ENCODE assay signal across 27 cellular contexts in the genomic region with DNA sequence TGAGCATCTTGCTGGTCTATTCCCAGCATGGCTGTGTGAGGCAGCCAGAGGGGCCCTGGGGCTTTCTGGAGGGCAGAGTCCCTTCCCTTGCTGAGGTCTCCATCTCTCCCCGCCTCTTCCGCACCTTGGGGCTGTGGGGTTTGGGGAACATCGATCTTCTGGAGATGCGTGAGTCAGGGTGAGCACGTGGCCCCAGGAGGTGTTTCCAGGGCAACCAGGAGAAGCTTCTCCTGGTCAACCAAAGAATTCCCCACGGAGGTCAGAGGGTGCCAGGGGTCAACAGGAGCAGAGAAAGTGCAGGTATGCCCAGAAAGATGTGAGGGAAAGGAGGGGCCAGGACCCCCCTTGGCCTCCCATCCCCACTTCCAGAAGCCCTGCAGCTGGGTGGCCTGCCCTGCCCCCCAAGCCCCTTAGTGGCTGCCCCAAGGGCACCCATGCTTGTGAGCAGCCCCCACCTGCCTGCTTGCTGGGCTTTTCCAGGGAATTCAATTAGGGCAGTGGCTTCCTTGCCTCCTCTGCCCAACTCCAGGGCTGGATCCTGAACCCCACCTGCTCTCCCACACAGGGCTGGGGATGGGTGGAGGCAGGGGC. TPM values are rescaled to one million over a fixed set of nuclear protein-coding genes. Genes with fewer than 3 reads are reported as not detected.
DNase-seq lines count a peak whose midpoint lies in the region; ATAC-seq, FAIRE-seq and TF ChIP-seq lines count a peak whose summit lies in the region.
"Had no signal": no experiment of that assay in that cellular context is flagged by ENCODE, and none has a peak within 500 bp of the region (broad histone marks: within the 10 kb centered on the region; RNA-seq: fewer than 3 reads in every experiment).

No MANE protein-coding gene starts in this region.

- no peaks in the 10 kb centered on the region for H4K20me1 ChIP-seq in HepG2 (ENCODE audit: insufficient read depth, low read length)

- H3K27me3 Mint-ChIP-seq in activated B cell treated with CpG ODN at 0.5 μM for 24 hours, result no peaks in the 10 kb centered on the region
- H3K27me3 Mint-ChIP-seq: activated naive CD8-positive, alpha-beta T cell had no signal

- no peak overlapping the region for H3K9ac ChIP-seq in HepG2 (ENCODE audit: insufficient read depth, low read depth, low read length)
- H3K9ac ChIP-seq: KMS-11 had no signal

- FAIRE-seq in HepG2 (lab: Jason Lieb, UNC), result no peak
- FAIRE-seq: GM12891, RCC 7860, small intestine had no signal

- TF ChIP-seq EP300 in HepG2 (IDR thresholded peaks at IDR 0.05; ENCODE audit: low read depth in 2 of 2, low read length in 2 of 2), result no peak
- TF ChIP-seq EP300 in HepG2 (CRISPR knock-in tag; IDR thresholded peaks at IDR 0.05; ENCODE audit: borderline replicate concordance), result no peak

- H3K9me3 ChIP-seq in prostate gland, result no peaks in the 10 kb centered on the region
- no peaks in the 10 kb centered on the region for H3K9me3 ChIP-seq in HepG2 (ENCODE audit: low read length)
- H3K9me3 ChIP-seq: BE2C, tibial nerve had no signal

- H3K4me3 Mint-ChIP-seq in activated B cell treated with CpG ODN at 0.5 μM for 24 hours, result no peak overlapping the region
- H3K4me3 Mint-ChIP-seq: activated naive CD8-positive, alpha-beta T cell; HFFc6; neural crest cell; T-helper 17 cell had no signal

- H3K36me3 Mint-ChIP-seq in activated B cell treated with CpG ODN at 0.5 μM for 24 hours (ENCODE audit: low read depth), result no peaks in the 10 kb centered on the region
- H3K36me3 Mint-ChIP-seq: activated naive CD8-positive, alpha-beta T cell had no signal

- H3K4me1 ChIP-seq in prostate gland (replicated peaks) (peaks cover 4% of the 10 kb centered on the region), HepG2 (ENCODE audit: insufficient read depth, low read length) (no peaks in the 10 kb centered on the region)
- H3K4me1 ChIP-seq: BE2C, tibial nerve had no signal

- TF ChIP-seq CTCF in activated B cell treated with CpG ODN at 0.5 μM for 24 hours (IDR thresholded peaks at IDR 0.05) (no peak), lower leg skin (IDR thresholded peaks at IDR 0.05) (no peak), prostate gland (IDR thresholded peaks at IDR 0.05) (no peak), HepG2 (CRISPR knock-in tag; IDR thresholded peaks at IDR 0.05) (no peak)

- no peak for TF ChIP-seq RAD21 in HepG2 (CRISPR knock-in tag; IDR thresholded peaks at IDR 0.05)

- DNase-seq in activated CD8-positive, alpha-beta memory T cell treated with anti-CD3 and anti-CD28 coated beads for 24 hours, result peak; percentile 26
- no peak for DNase-seq in activated CD8-positive, alpha-beta memory T cell treated with anti-CD3 and anti-CD28 coated beads, Interleukin-2, amount 50 U/mL, for 4 hours
- DNase-seq in activated B cell treated with CpG ODN at 0.5 μM for 24 hours (peak; percentile 1), lower leg skin (ENCODE audit: low spot score in 2 of 2) (peak; percentile 6 to 76), prostate gland (ENCODE audit: low spot score) (peak; percentile 1), HepG2 (ENCODE audit: low spot score) (no peak), substantia nigra (lab: John Stamatoyannopoulos, UW) (no peak), T-helper 9 cell (no peak)
- DNase-seq: BE2C; COR-L47; DND-41; HFFc6; midbrain; NCI-H1694; NCI-H2171 treated with DMSO at 0.1 percent for 48 hours; NCI-H526 treated with DMSO at 0.1 percent for 48 hours; small intestine; stimulated activated naive CD4-positive, alpha-beta T cell had no signal

- no peak overlapping the region for H3K4me2 ChIP-seq in HepG2 (ENCODE audit: low read depth, low read length)
- H3K4me2 ChIP-seq: KMS-11 had no signal

- BruUV-seq in HepG2 (replicated peaks; lab: Mats Ljungman, UMichigan), result no TSS peak

- H3K9me3 Mint-ChIP-seq in activated B cell treated with CpG ODN at 0.5 μM for 24 hours, result no peaks in the 10 kb centered on the region
- H3K9me3 Mint-ChIP-seq: HFFc6, neural crest cell had no signal

- H3K27me3 ChIP-seq in prostate gland (replicated peaks; ENCODE audit: insufficient read depth) (no peaks in the 10 kb centered on the region), HepG2 (ENCODE audit: control insufficient read depth in 1 of 2, insufficient read depth in 2 of 2, low read length in 2 of 2) (peaks cover 18 to 42% of the 10 kb centered on the region in 2 experiments; a peak in 3 of 5 replicates)
- H3K27me3 ChIP-seq: BE2C, tibial nerve had no signal

- TF ChIP-seq POLR2A in lower leg skin (IDR thresholded peaks at IDR 0.05) (no peak), prostate gland (IDR thresholded peaks at IDR 0.05) (no peak), HepG2 (IDR thresholded peaks at IDR 0.05; ENCODE audit: insufficient read depth in 1 of 2, low read depth in 2 of 2, low read length in 2 of 2) (no peak)

- in situ Hi-C loops in HepG2 (cut with HindIII; ENCODE audit: extremely low pct_ligation_motif_present, low pct_unique_long_range_greater_than_20kb), result no loop called here

- POLR2A ChIA-PET in activated B cell treated with CpG ODN at 0.5 μM for 24 hours (lab: Charles Lee), result no interaction called here
- POLR2A ChIA-PET in HepG2 (lab: Yijun Ruan, JAX), result no interaction called here

- H3K4me1 Mint-ChIP-seq in activated B cell treated with CpG ODN at 0.5 μM for 24 hours, result no peaks in the 10 kb centered on the region
- H3K4me1 Mint-ChIP-seq: T-helper 17 cell had no signal

- no peak overlapping the region for H2AFZ ChIP-seq in HepG2 (ENCODE audit: low read length)

- no peak overlapping the region for H3K27ac Mint-ChIP-seq in activated B cell treated with CpG ODN at 0.5 μM for 24 hours
- H3K27ac Mint-ChIP-seq: activated naive CD8-positive, alpha-beta T cell; HFFc6; T-helper 17 cell had no signal

- H3K79me2 ChIP-seq in HepG2 (ENCODE audit: insufficient read depth, low read length), result no peaks in the 10 kb centered on the region

- H3K27ac ChIP-seq in prostate gland, result no peak overlapping the region
- H3K27ac ChIP-seq in HepG2 (ENCODE audit: extremely low read length, insufficient read depth, low read length), result no peak overlapping the region
- no peak overlapping the region for H3K27ac ChIP-seq in substantia nigra (ENCODE audit: low read depth, low read length, poor library complexity, severe bottlenecking)
- H3K27ac ChIP-seq: KMS-11, tibial nerve had no signal

- ATAC-seq in activated B cell treated with CpG ODN at 0.5 μM for 24 hours (ENCODE audit: low read depth), result no peak
- no peak for ATAC-seq in HepG2
- ATAC-seq: left colon, T-helper 17 cell had no signal

- CTCF ChIA-PET in activated B cell treated with CpG ODN at 0.5 μM for 24 hours (lab: Charles Lee) (no interaction called here), HepG2 (lab: Yijun Ruan, JAX; ENCODE audit: low intra/inter-chr PET ratio, low total read pairs) (no interaction called here)

- H3K4me3 ChIP-seq in lower leg skin (ENCODE audit: low read depth, poor library complexity, severe bottlenecking) (no peak overlapping the region), prostate gland (no peak overlapping the region), HepG2 (replicated peaks in 1 of 3; ENCODE audit: insufficient read depth in 1 of 3, low read depth in 2 of 3, low read length in 3 of 3) (no peak overlapping the region)
- H3K4me3 ChIP-seq: tibial nerve had no signal

- intact Hi-C loops in activated B cell treated with CpG ODN at 0.5 μM for 24 hours (cut with micrococcal nuclease), result no loop called here
- intact Hi-C loops in lower leg skin (cut with DNase I; ENCODE audit: low total_unique reads), result no loop called here
- intact Hi-C loops in prostate gland (cut with DNase I), result no loop called here
- intact Hi-C loops in HepG2 (cut with micrococcal nuclease; ENCODE audit: unreplicated experiment), result no loop called here

- WGBS in lower leg skin, 2 donors, result 71 to 74% methylated on average over 6 of the region's 6 CpGs
- WGBS in prostate gland, result 77% methylated on average over 6 of the region's 6 CpGs
- WGBS in HepG2 (ENCODE audit: low lambda C conversion rate), result 31% methylated on average over 6 of the region's 6 CpGs

- H3K36me3 ChIP-seq in prostate gland (no peaks in the 10 kb centered on the region), HepG2 (replicated peaks in 1 of 2; ENCODE audit: control insufficient read depth in 1 of 2, insufficient read depth in 2 of 2, low read length in 2 of 2) (no peaks in the 10 kb centered on the region)
- H3K36me3 ChIP-seq: BE2C, tibial nerve had no signal

RNA-seq across cellular contexts. Expression of gene PROM2, which starts 2.8 kb away (rescaled TPM):
- 0.12 and 0.93 TPM in 2 replicates for total RNA-seq in activated B cell treated with CpG ODN at 0.5 μM for 24 hours
- total RNA-seq in lower leg skin, result 100 to 1,000 TPM in 2 of 4 donors, 10 to 100 TPM in 2; 87.0 to 272 (median 98.0) TPM
- total RNA-seq in prostate gland, result 10 to 100 TPM; 43.4 to 80.1 TPM
- not detected in 2 replicates for total RNA-seq in HepG2 (2016; rRNA removed; fragmentation: Illumina TruSeq; extraction: Trizol)
- not detected in 2 replicates for total RNA-seq in HepG2 (2016; cell fraction: cytosol; rRNA removed; fragmentation: Illumina TruSeq; extraction: Trizol; ENCODE audit: low read depth)
- not detected in 2 replicates for total RNA-seq in HepG2 (2016; cell fraction: insoluble cytoplasmic fraction; rRNA removed; fragmentation: Illumina TruSeq; extraction: Trizol)
- not detected in 2 replicates for total RNA-seq in HepG2 (2016; cell fraction: membrane; rRNA removed; fragmentation: Illumina TruSeq; extraction: Trizol)
- not detected in 2 replicates for total RNA-seq in HepG2 (2016; cell fraction: nucleus; rRNA removed; fragmentation: Illumina TruSeq; extraction: Trizol)
- polyA plus RNA-seq in HepG2 (2011; rRNA removed), result not detected in 2 replicates
- not detected in 2 replicates for polyA plus RNA-seq in HepG2 (2011; cell fraction: cytosol; rRNA removed)
- polyA plus RNA-seq in HepG2 (2011; cell fraction: nucleus; rRNA removed), result 0.13 TPM in 1 of 2 replicates, not detected in the other
- polyA plus RNA-seq in HepG2 (2012), result not detected in 2 replicates
- polyA plus RNA-seq in HepG2 (2016; cell fraction: cytosol; fragmentation: Illumina TruSeq; extraction: Trizol; ENCODE audit: low read depth), result not detected in 2 replicates
- polyA plus RNA-seq in HepG2 (2016; cell fraction: insoluble cytoplasmic fraction; fragmentation: Illumina TruSeq; extraction: Trizol; ENCODE audit: low read depth), result not detected in 2 replicates
- not detected in 2 replicates for polyA plus RNA-seq in HepG2 (2016; cell fraction: membrane; fragmentation: Illumina TruSeq; extraction: Trizol; ENCODE audit: low read depth)
- polyA plus RNA-seq in HepG2 (2016; cell fraction: nucleus; fragmentation: Illumina TruSeq; extraction: Trizol; ENCODE audit: insufficient read depth, low read depth), result not detected in 2 replicates
- polyA minus RNA-seq in HepG2 (2011; rRNA and poly(A)+ RNA removed; ENCODE audit: low replicate concordance), result 0.87 TPM in 1 of 2 replicates, not detected in the other
- polyA minus RNA-seq in HepG2 (2011; cell fraction: cytosol; rRNA and poly(A)+ RNA removed), result not detected in 2 replicates
- not detected in 2 replicates for polyA minus RNA-seq in HepG2 (2011; cell fraction: nucleus; rRNA and poly(A)+ RNA removed)
- total RNA-seq: HT1080 had no signal

RNA-seq across cellular contexts. Expression of gene KCNIP3, which starts 25.7 kb away (rescaled TPM):
- total RNA-seq in activated B cell treated with CpG ODN at 0.5 μM for 24 hours (not detected in 2 replicates), lower leg skin (10 to 100 TPM in 2 of 4 donors, 1 to 10 TPM in 2; 5.2 to 20.4 (median 11.4) TPM), prostate gland (10 to 100 TPM in 1 of 2 donors, 1 to 10 TPM in 1; 5.1 to 63.8 TPM), HepG2 (2016; rRNA removed; fragmentation: Illumina TruSeq; extraction: Trizol) (not detected in 2 replicates)
- total RNA-seq in HepG2 (2016; cell fraction: cytosol; rRNA removed; fragmentation: Illumina TruSeq; extraction: Trizol; ENCODE audit: low read depth), result not detected in 2 replicates
- not detected in 2 replicates for total RNA-seq in HepG2 (2016; cell fraction: insoluble cytoplasmic fraction; rRNA removed; fragmentation: Illumina TruSeq; extraction: Trizol)
- 0.15 TPM in 1 of 2 replicates, not detected in the other for total RNA-seq in HepG2 (2016; cell fraction: membrane; rRNA removed; fragmentation: Illumina TruSeq; extraction: Trizol)
- not detected in 2 replicates for total RNA-seq in HepG2 (2016; cell fraction: nucleus; rRNA removed; fragmentation: Illumina TruSeq; extraction: Trizol)
- polyA plus RNA-seq in HepG2 (2011; rRNA removed), result not detected in 2 replicates
- not detected in 2 replicates for polyA plus RNA-seq in HepG2 (2011; cell fraction: cytosol; rRNA removed)
- polyA plus RNA-seq in HepG2 (2011; cell fraction: nucleus; rRNA removed), result not detected in 2 replicates
- not detected in 2 replicates for polyA plus RNA-seq in HepG2 (2012)
- not detected in 2 replicates for polyA plus RNA-seq in HepG2 (2016; cell fraction: cytosol; fragmentation: Illumina TruSeq; extraction: Trizol; ENCODE audit: low read depth)
- not detected in 2 replicates for polyA plus RNA-seq in HepG2 (2016; cell fraction: insoluble cytoplasmic fraction; fragmentation: Illumina TruSeq; extraction: Trizol; ENCODE audit: low read depth)
- not detected in 2 replicates for polyA plus RNA-seq in HepG2 (2016; cell fraction: membrane; fragmentation: Illumina TruSeq; extraction: Trizol; ENCODE audit: low read depth)
- polyA plus RNA-seq in HepG2 (2016; cell fraction: nucleus; fragmentation: Illumina TruSeq; extraction: Trizol; ENCODE audit: insufficient read depth, low read depth), result not detected in 2 replicates
- polyA minus RNA-seq in HepG2 (2011; rRNA and poly(A)+ RNA removed; ENCODE audit: low replicate concordance), result 0.07 TPM in 1 of 2 replicates, not detected in the other
- polyA minus RNA-seq in HepG2 (2011; cell fraction: cytosol; rRNA and poly(A)+ RNA removed), result not detected in 2 replicates
- polyA minus RNA-seq in HepG2 (2011; cell fraction: nucleus; rRNA and poly(A)+ RNA removed), result not detected in 2 replicates
- total RNA-seq: T-helper 17 cell had no signal

Comparison
In these comparisons a context has a peak if more than half of its experiments do, and no peak if none do; other contexts are left out.
1. DNase-seq: peak in activated CD8-positive, alpha-beta memory T cell treated with anti-CD3 and anti-CD28 coated beads for 24 hours (single experiment), activated B cell treated with CpG ODN at 0.5 μM for 24 hours (single experiment), lower leg skin (2 of 2) and prostate gland (single experiment); none in activated CD8-positive, alpha-beta memory T cell treated with anti-CD3 and anti-CD28 coated beads, Interleukin-2, amount 50 U/mL, for 4 hours (single experiment), HepG2 (single experiment), substantia nigra (0 of 49) and T-helper 9 cell (single experiment).
2. RNA of gene PROM2, which starts 2.8 kb away (total RNA-seq): 87.0 to 272 TPM in lower leg skin and 43.4 to 80.1 TPM in prostate gland; 0.12 to 0.93 TPM in activated B cell treated with CpG ODN at 0.5 μM for 24 hours and not detected in HepG2; every median in the first group is over 10 times any median in the second.